In genomic region chr6:156193381-156193780, GRCh38 we compare ENCODE assay signal across 23 cellular contexts.
DNase-seq lines count a peak whose midpoint lies in the region; ATAC-seq, FAIRE-seq and TF ChIP-seq lines count a peak whose summit lies in the region.
"Had no signal": no experiment of that assay in that cellular context is flagged by ENCODE, and none has a peak within 500 bp of the region (broad histone marks: within the 10 kb centered on the region; RNA-seq: fewer than 3 reads in every experiment).

No MANE protein-coding gene starts in this region.

- BruUV-seq in HepG2 (replicated peaks; lab: Mats Ljungman, UMichigan): no TSS peak

- H4K20me1 ChIP-seq in HepG2 (ENCODE audit: insufficient read depth, low read length): no peaks in the 10 kb centered on the region

- H3K27me3 ChIP-seq in HepG2 (ENCODE audit: control insufficient read depth in 1 of 2, insufficient read depth in 2 of 2, low read length in 2 of 2) (no peaks in the 10 kb centered on the region; a peak in 1 of 5 replicates), right lobe of liver (no peaks in the 10 kb centered on the region)

- no peak overlapping the region for H2AFZ ChIP-seq in HepG2 (ENCODE audit: low read length)
- H2AFZ ChIP-seq: GM23248 had no signal

- POLR2A ChIA-PET in activated CD4-positive, alpha-beta T cell treated with anti-CD3 and anti-CD28 coated beads for 36 hours (lab: Charles Lee): no interaction called here
- POLR2A ChIA-PET in HepG2 (lab: Yijun Ruan, JAX): no interaction called here

- no peak overlapping the region for H3K27ac ChIP-seq in HepG2 (ENCODE audit: extremely low read length, insufficient read depth, low read length)
- H3K27ac ChIP-seq in right lobe of liver: no peak overlapping the region
- H3K27ac ChIP-seq: 22Rv1, A549, C4-2B, GM23248, HL-60 had no signal

- TF ChIP-seq RAD21 in HepG2 (CRISPR knock-in tag; IDR thresholded peaks at IDR 0.05): no peak

- TF ChIP-seq POLR2A in HepG2 (IDR thresholded peaks at IDR 0.05; ENCODE audit: insufficient read depth in 1 of 2, low read depth in 2 of 2, low read length in 2 of 2) (no peak), right lobe of liver (IDR thresholded peaks at IDR 0.05) (no peak)

- FAIRE-seq in HepG2 (lab: Jason Lieb, UNC): peak; percentile 51
- FAIRE-seq: A549, GM12878 had no signal

- no peaks in the 10 kb centered on the region for H3K36me3 Mint-ChIP-seq in activated CD4-positive, alpha-beta T cell treated with anti-CD3 and anti-CD28 coated beads for 36 hours (ENCODE audit: low read depth)
- H3K36me3 Mint-ChIP-seq in activated T-helper 17 cell treated with anti-CD3 and anti-CD28 coated beads, Interleukin-2, amount 50 U/mL, for 72 hours (ENCODE audit: low read depth): no peaks in the 10 kb centered on the region

- peaks cover 52% of the 10 kb centered on the region for H3K4me1 Mint-ChIP-seq in activated CD4-positive, alpha-beta T cell treated with anti-CD3 and anti-CD28 coated beads for 36 hours
- peaks cover 29% of the 10 kb centered on the region for H3K4me1 Mint-ChIP-seq in activated T-helper 17 cell treated with anti-CD3 and anti-CD28 coated beads, Interleukin-2, amount 50 U/mL, for 72 hours

- intact Hi-C loops in activated CD4-positive, alpha-beta T cell treated with anti-CD3 and anti-CD28 coated beads for 36 hours (cut with DNase I, micrococcal nuclease): loop anchor here (2.0 to 10.0 kb wide), 4 partner anchors 57 to 203 kb away; no protein-coding TSS in a partner anchor
- intact Hi-C loops in HepG2 (cut with micrococcal nuclease; ENCODE audit: unreplicated experiment) (no loop called here), right lobe of liver (cut with DNase I) (no loop called here), posterior cingulate gyrus (cut with DNase I) (no loop called here)

- H3K4me2 ChIP-seq in HepG2 (ENCODE audit: low read depth, low read length): no peak overlapping the region
- H3K4me2 ChIP-seq: A549 had no signal

- H3K9ac ChIP-seq in HepG2 (ENCODE audit: insufficient read depth, low read depth, low read length): no peak overlapping the region
- H3K9ac ChIP-seq: GM23248 had no signal

- no peak overlapping the region for H3K4me3 Mint-ChIP-seq in activated CD4-positive, alpha-beta T cell treated with anti-CD3 and anti-CD28 coated beads for 36 hours
- peak overlapping the region; percentile 53 for H3K4me3 Mint-ChIP-seq in activated T-helper 17 cell treated with anti-CD3 and anti-CD28 coated beads, Interleukin-2, amount 50 U/mL, for 72 hours
- H3K4me3 Mint-ChIP-seq: CD8-positive, alpha-beta memory T cell had no signal

- CTCF ChIA-PET in activated CD4-positive, alpha-beta T cell treated with anti-CD3 and anti-CD28 coated beads for 36 hours (lab: Charles Lee): interaction anchor here (0.6 kb wide), 1 partner anchor 318 kb away, joined by 3 read pairs; no protein-coding TSS in a partner anchor
- CTCF ChIA-PET in HepG2 (lab: Yijun Ruan, JAX; ENCODE audit: low intra/inter-chr PET ratio, low total read pairs): no interaction called here

- no peak for ATAC-seq in activated CD4-positive, alpha-beta T cell treated with anti-CD3 and anti-CD28 coated beads for 36 hours
- ATAC-seq in HepG2: no peak
- ATAC-seq in right lobe of liver: no peak
- peak; percentile 39 for ATAC-seq in activated T-helper 17 cell treated with anti-CD3 and anti-CD28 coated beads, Interleukin-2, amount 50 U/mL, for 72 hours (replicated peaks)
- ATAC-seq in HG03378 (IDR thresholded peaks at IDR 0.05; ENCODE audit: unreplicated experiment): no peak
- ATAC-seq in HG03571 (IDR thresholded peaks at IDR 0.05; ENCODE audit: unreplicated experiment): no peak
- ATAC-seq: A549, GM12878 had no signal

- no peak for TF ChIP-seq CTCF in HepG2 (CRISPR knock-in tag; IDR thresholded peaks at IDR 0.05)
- no peak for TF ChIP-seq CTCF in right lobe of liver (IDR thresholded peaks at IDR 0.05)

- no peak for DNase-seq in activated CD4-positive, alpha-beta T cell treated with anti-CD3 and anti-CD28 coated beads for 36 hours
- DNase-seq in activated CD4-positive, alpha-beta T cell treated with anti-CD3 and anti-CD28 coated beads, Interleukin-2, amount 50 U/mL, for 4 hours: no peak
- no peak for DNase-seq in HepG2 (ENCODE audit: low spot score)
- DNase-seq in right lobe of liver: no peak
- DNase-seq in posterior cingulate gyrus: no peak
- DNase-seq: AML-193; CD8-positive, alpha-beta memory T cell; COR-L47; DMS 273 treated with DMSO at 0.1 percent for 48 hours; DMS53; DND-41; EL; GM23248; IMR-90 had no signal

- TF ChIP-seq EP300 in HepG2 (IDR thresholded peaks at IDR 0.05; ENCODE audit: low read depth in 2 of 2, low read length in 2 of 2) (no peak), HepG2 (CRISPR knock-in tag; IDR thresholded peaks at IDR 0.05; ENCODE audit: borderline replicate concordance) (no peak)

- H3K4me1 ChIP-seq in HepG2 (ENCODE audit: insufficient read depth, low read length) (no peaks in the 10 kb centered on the region), right lobe of liver (no peaks in the 10 kb centered on the region)
- H3K4me1 ChIP-seq: A549, HAP-1 had no signal

- H3K4me3 ChIP-seq in HepG2 (replicated peaks in 1 of 3; ENCODE audit: insufficient read depth in 1 of 3, low read depth in 2 of 3, low read length in 3 of 3): no peak overlapping the region
- H3K4me3 ChIP-seq in right lobe of liver: no peak overlapping the region
- H3K4me3 ChIP-seq: A549, GM12878, GM23248, HAP-1 had no signal

- no peaks in the 10 kb centered on the region for H3K27me3 Mint-ChIP-seq in activated CD4-positive, alpha-beta T cell treated with anti-CD3 and anti-CD28 coated beads for 36 hours
- no peaks in the 10 kb centered on the region for H3K27me3 Mint-ChIP-seq in activated T-helper 17 cell treated with anti-CD3 and anti-CD28 coated beads, Interleukin-2, amount 50 U/mL, for 72 hours

- peaks cover 4% of the 10 kb centered on the region; the same call in 1 of the 2 replicates for H3K9me3 ChIP-seq in HepG2 (ENCODE audit: low read length)
- H3K9me3 ChIP-seq in right lobe of liver: no peaks in the 10 kb centered on the region
- H3K9me3 ChIP-seq: A549, HAP-1 had no signal

- H3K27ac Mint-ChIP-seq in activated CD4-positive, alpha-beta T cell treated with anti-CD3 and anti-CD28 coated beads for 36 hours: peak overlapping the region; percentile 47
- H3K27ac Mint-ChIP-seq in activated T-helper 17 cell treated with anti-CD3 and anti-CD28 coated beads, Interleukin-2, amount 50 U/mL, for 72 hours: peak overlapping the region; percentile 63

- no peaks in the 10 kb centered on the region for H3K79me2 ChIP-seq in HepG2 (ENCODE audit: insufficient read depth, low read length)

- WGBS in HepG2 (ENCODE audit: low lambda C conversion rate): 1% methylated on average over 4 of the region's 4 CpGs
- 51% methylated on average over 4 of the region's 4 CpGs for WGBS in right lobe of liver (ENCODE audit: insufficient coverage, low coverage, low lambda C conversion rate, missing lambda C conversion rate)

- H3K36me3 ChIP-seq in HepG2 (replicated peaks in 1 of 2; ENCODE audit: control insufficient read depth in 1 of 2, insufficient read depth in 2 of 2, low read length in 2 of 2): no peaks in the 10 kb centered on the region
- H3K36me3 ChIP-seq in right lobe of liver: no peaks in the 10 kb centered on the region
- H3K36me3 ChIP-seq: HAP-1 had no signal

- in situ Hi-C loops in HepG2 (cut with HindIII; ENCODE audit: extremely low pct_ligation_motif_present, low pct_unique_long_range_greater_than_20kb): no loop called here

- H3K9me3 Mint-ChIP-seq in activated CD4-positive, alpha-beta T cell treated with anti-CD3 and anti-CD28 coated beads for 36 hours (ENCODE audit: low read depth): peaks cover 3% of the 10 kb centered on the region
- peaks cover 4% of the 10 kb centered on the region for H3K9me3 Mint-ChIP-seq in activated T-helper 17 cell treated with anti-CD3 and anti-CD28 coated beads, Interleukin-2, amount 50 U/mL, for 72 hours

TF ChIP-seq in HepG2, 621 proteins besides CTCF, POLR2A, EP300 and RAD21 (continues in another document):
- no peak for TF ChIP-seq LBX2 (CRISPR knock-in tag; IDR thresholded peaks at IDR 0.05; ENCODE audit: borderline replicate concordance)
- TF ChIP-seq ZNF44 (CRISPR knock-in tag; IDR thresholded peaks at IDR 0.05): no peak
- no peak for TF ChIP-seq ATF7-NPFF (CRISPR knock-in tag; IDR thresholded peaks at IDR 0.05; ENCODE audit: low read depth)
- TF ChIP-seq RARG (CRISPR knock-in tag; IDR thresholded peaks at IDR 0.05; ENCODE audit: low read depth): no peak
- TF ChIP-seq STAT5B (CRISPR knock-in tag; IDR thresholded peaks at IDR 0.05): no peak
- no peak for TF ChIP-seq HMGA1 (CRISPR knock-in tag; conservative IDR thresholded peaks at IDR 0.05)
- no peak for TF ChIP-seq IRX3 (CRISPR knock-in tag; IDR thresholded peaks at IDR 0.05; ENCODE audit: borderline replicate concordance, low read depth)
- no peak for TF ChIP-seq ZFP36 (IDR thresholded peaks at IDR 0.05; ENCODE audit: borderline replicate concordance, low read depth, low read length, partially characterized antibody)
- TF ChIP-seq BCLAF1 (IDR thresholded peaks at IDR 0.05): no peak

Comparison
In these comparisons a context has a peak if more than half of its experiments do, and no peak if none do; other contexts are left out.
1. intact Hi-C loops: an anchor here in activated CD4-positive, alpha-beta T cell treated with anti-CD3 and anti-CD28 coated beads for 36 hours (2.0 to 10.0 kb wide); none called in HepG2, right lobe of liver and posterior cingulate gyrus.